ENCODE assay signal across 12 cellular contexts in the genomic region with DNA sequence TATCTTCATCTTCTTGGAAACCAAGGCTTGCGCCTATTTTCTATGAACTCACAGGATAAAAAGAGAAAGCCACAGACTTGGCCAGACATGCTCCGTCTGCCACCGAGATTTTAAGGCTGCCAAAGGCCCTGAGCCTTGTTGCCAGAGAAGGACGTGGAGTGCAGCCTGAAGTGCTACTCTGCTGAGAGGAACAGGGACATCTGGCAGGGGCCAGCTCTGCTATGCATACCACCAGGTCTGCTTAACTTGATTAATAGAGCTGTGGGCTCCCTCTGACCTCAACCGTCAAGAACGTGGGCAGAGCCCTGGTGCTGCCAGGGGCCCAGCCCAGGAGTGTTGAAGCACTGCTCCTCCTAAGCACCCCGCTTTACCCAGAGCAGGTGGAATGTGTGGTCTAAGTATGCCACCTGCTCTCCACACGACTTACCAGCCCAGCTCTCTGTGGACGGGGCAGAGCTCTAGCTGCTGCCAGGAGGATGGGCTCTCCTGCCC. TPM values are rescaled to one million over a fixed set of nuclear protein-coding genes. Genes with fewer than 3 reads are reported as not detected.
DNase-seq lines count a peak whose midpoint lies in the region; ATAC-seq and TF ChIP-seq lines count a peak whose summit lies in the region.
"Had no signal": no experiment of that assay in that cellular context is flagged by ENCODE, and none has a peak within 500 bp of the region (broad histone marks: within the 10 kb centered on the region; RNA-seq: fewer than 3 reads in every experiment).

No MANE protein-coding gene starts in this region.

- H3K9me3 ChIP-seq in adrenal gland (replicated peaks in 1 of 3) (no peaks in the 10 kb centered on the region), heart right ventricle (no peaks in the 10 kb centered on the region)
- H3K9me3 ChIP-seq: BLaER1 had no signal

- H3K27ac Mint-ChIP-seq in Calu3 (ENCODE audit: unreplicated experiment), result no peak overlapping the region
- H3K27ac Mint-ChIP-seq in activated naive CD4-positive, alpha-beta T cell treated with anti-CD3 and anti-CD28 coated beads, Interleukin-2, amount 10 ng/mL, durations not matched to agents 7 days and 5 days, result no peak overlapping the region

- DNase-seq in DMS 273 treated with DMSO at 0.1 percent for 48 hours (lab: John Stamatoyannopoulos, UW) (peak; percentile 83), adrenal gland (peak in 5 of 7 donors; percentile 67 to 83 (median 73)), heart right ventricle (peak; percentile 56 to 68), Calu3 (no peak), glomerular visceral epithelial cell (ENCODE audit: extremely low spot score) (no peak)
- DNase-seq in activated naive CD4-positive, alpha-beta T cell treated with anti-CD3 and anti-CD28 coated beads, Interleukin-2, amount 10 ng/mL, durations not matched to agents 7 days and 5 days, result no peak
- DNase-seq: MM.1S had no signal

- H3K4me3 ChIP-seq in adrenal gland (no peak overlapping the region), heart right ventricle (no peak overlapping the region), rectal smooth muscle tissue (ENCODE audit: low read length) (no peak overlapping the region)
- H3K4me3 ChIP-seq: BLaER1 had no signal

- no peak overlapping the region for H3K9ac ChIP-seq in rectal smooth muscle tissue (ENCODE audit: low read length)
- H3K9ac ChIP-seq: BLaER1 had no signal

- no peak overlapping the region for H3K4me3 Mint-ChIP-seq in Calu3 (ENCODE audit: low read depth, unreplicated experiment)
- H3K4me3 Mint-ChIP-seq in activated naive CD4-positive, alpha-beta T cell treated with anti-CD3 and anti-CD28 coated beads, Interleukin-2, amount 10 ng/mL, durations not matched to agents 7 days and 5 days, result no peak overlapping the region

- TF ChIP-seq CTCF in adrenal gland (IDR thresholded peaks at IDR 0.05) (no peak), heart right ventricle (IDR thresholded peaks at IDR 0.05) (no peak), Calu3 (IDR thresholded peaks at IDR 0.05; ENCODE audit: unreplicated experiment) (no peak)

- peak in 1 of 2 donors; percentile 24 for TF ChIP-seq POLR2A in adrenal gland (IDR thresholded peaks at IDR 0.05)

- H3K4me1 Mint-ChIP-seq in Calu3 (ENCODE audit: low read depth, unreplicated experiment), result no peaks in the 10 kb centered on the region
- no peaks in the 10 kb centered on the region for H3K4me1 Mint-ChIP-seq in activated naive CD4-positive, alpha-beta T cell treated with anti-CD3 and anti-CD28 coated beads, Interleukin-2, amount 10 ng/mL, durations not matched to agents 7 days and 5 days

- H3K27me3 ChIP-seq in adrenal gland (no peaks in the 10 kb centered on the region), heart right ventricle (no peaks in the 10 kb centered on the region), rectal smooth muscle tissue (ENCODE audit: control insufficient read depth, insufficient read depth, low read length) (no peaks in the 10 kb centered on the region)
- H3K27me3 ChIP-seq: BLaER1 had no signal

- CTCF ChIA-PET in Calu3 (lab: Charles Lee), result no interaction called here
- CTCF ChIA-PET in activated naive CD4-positive, alpha-beta T cell treated with anti-CD3 and anti-CD28 coated beads, Interleukin-2, amount 10 ng/mL, durations not matched to agents 7 days and 5 days (lab: Charles Lee), result no interaction called here

- 40 to 51% (median 47%) methylated on average over 8 to 9 of the region's 9 CpGs for WGBS in adrenal gland, 4 donors
- 43 to 61% methylated on average over 9 of the region's 9 CpGs for WGBS in heart right ventricle, 2 donors

- peaks cover 27% of the 10 kb centered on the region for H3K36me3 Mint-ChIP-seq in Calu3 (ENCODE audit: insufficient read depth, unreplicated experiment)
- peaks cover 22% of the 10 kb centered on the region for H3K36me3 Mint-ChIP-seq in activated naive CD4-positive, alpha-beta T cell treated with anti-CD3 and anti-CD28 coated beads, Interleukin-2, amount 10 ng/mL, durations not matched to agents 7 days and 5 days

- intact Hi-C loops in adrenal gland (cut with DNase I), result no loop called here
- intact Hi-C loops in heart right ventricle (cut with DNase I), result no loop called here
- intact Hi-C loops in Calu3 (cut with micrococcal nuclease; ENCODE audit: unreplicated experiment), result no loop called here

- ATAC-seq in heart right ventricle (peak; percentile 61 to 88 (median 80)), HG03159 (IDR thresholded peaks at IDR 0.05; ENCODE audit: unreplicated experiment) (no peak)

- BruUV-seq in Calu3 (replicated peaks; lab: Mats Ljungman, UMichigan), result no TSS peak

- H3K4me1 ChIP-seq in adrenal gland (replicated peaks in 1 of 2) (peaks cover 27 to 34% of the 10 kb centered on the region in 2 donors), heart right ventricle (peaks cover 33 to 79% (median 52%) of the 10 kb centered on the region in 9 donors), rectal smooth muscle tissue (ENCODE audit: control insufficient read depth, insufficient read depth, low read length) (peaks cover 4% of the 10 kb centered on the region)

- H3K27me3 Mint-ChIP-seq in Calu3 (ENCODE audit: unreplicated experiment), result no peaks in the 10 kb centered on the region
- no peaks in the 10 kb centered on the region for H3K27me3 Mint-ChIP-seq in activated naive CD4-positive, alpha-beta T cell treated with anti-CD3 and anti-CD28 coated beads, Interleukin-2, amount 10 ng/mL, durations not matched to agents 7 days and 5 days

- H3K36me3 ChIP-seq in adrenal gland (replicated peaks in 1 of 2), result peaks cover 0 to 49% of the 10 kb centered on the region in 2 donors
- peaks cover 0 to 62% (median 30%) of the 10 kb centered on the region in 9 donors for H3K36me3 ChIP-seq in heart right ventricle
- peaks cover 29% of the 10 kb centered on the region for H3K36me3 ChIP-seq in rectal smooth muscle tissue (ENCODE audit: control insufficient read depth, insufficient read depth, low read length)

- H3K9me3 Mint-ChIP-seq in Calu3 (ENCODE audit: low read depth, unreplicated experiment), result no peaks in the 10 kb centered on the region
- H3K9me3 Mint-ChIP-seq in activated naive CD4-positive, alpha-beta T cell treated with anti-CD3 and anti-CD28 coated beads, Interleukin-2, amount 10 ng/mL, durations not matched to agents 7 days and 5 days, result no peaks in the 10 kb centered on the region

- H3K27ac ChIP-seq in adrenal gland (peak overlapping the region; percentile 18 to 89 (median 75)), heart right ventricle (peak overlapping the region; percentile 72 to 97 (median 90)), rectal smooth muscle tissue (ENCODE audit: low read depth, low read length) (peak overlapping the region; percentile 49)
- H3K27ac ChIP-seq: HL-60 had no signal

RNA-seq across cellular contexts. Expression of a gene that starts 10.5 kb away (rescaled TPM):
- total RNA-seq in adrenal gland (1 to 10 TPM in 2 of 8 donors, under 1 TPM in 1, not detected in 5; 0.98 to 2.8 (median 1.7) TPM), heart right ventricle (under 1 TPM in 6 of 10 donors, not detected in 4; 0.17 to 0.92 (median 0.37) TPM), Calu3 (2022) (not detected in 2 replicates)
- polyA plus RNA-seq in adrenal gland (1 to 10 TPM in 1 of 3 donors, under 1 TPM in 2; 0.18 to 3.5 (median 0.67) TPM), heart right ventricle (1 to 10 TPM in 1 of 2 donors, under 1 TPM in 1; 0.20 to 1.5 TPM)
- total RNA-seq: mucosa of gallbladder had no signal

RNA-seq across cellular contexts. Expression of a gene that starts 16.7 kb away (rescaled TPM):
- total RNA-seq in adrenal gland (100 to 1,000 TPM in 2 of 8 donors, 10 to 100 TPM in 6; 71.1 to 132 (median 86.5) TPM), heart right ventricle (10 to 100 TPM; 35.0 to 47.9 (median 40.0) TPM), Calu3 (2022) (61.5 and 65.2 TPM in 2 replicates)
- polyA plus RNA-seq in adrenal gland (10 to 100 TPM; 58.2 to 87.1 (median 68.9) TPM), heart right ventricle (10 to 100 TPM; 35.4 to 94.3 TPM)

RNA-seq across cellular contexts. Expression of a gene that starts 51.7 kb away (rescaled TPM):
- total RNA-seq in adrenal gland (100 to 1,000 TPM in 4 of 8 donors, 10 to 100 TPM in 4; 31.7 to 294 (median 98.6) TPM), heart right ventricle (100 to 1,000 TPM; 139 to 336 (median 188) TPM), Calu3 (2022) (388 and 430 TPM in 2 replicates)
- polyA plus RNA-seq in adrenal gland (100 to 1,000 TPM in 1 of 3 donors, 10 to 100 TPM in 2; 22.7 to 146 (median 89.5) TPM), heart right ventricle (100 to 1,000 TPM; 268 to 332 TPM)

Comparison
In these comparisons a context has a peak if more than half of its experiments do, and no peak if none do; other contexts are left out.
1. DNase-seq: peak in DMS 273 treated with DMSO at 0.1 percent for 48 hours (single experiment), adrenal gland (5 of 7) and heart right ventricle (2 of 2); none in Calu3 (single experiment), activated naive CD4-positive, alpha-beta T cell treated with anti-CD3 and anti-CD28 coated beads, Interleukin-2, amount 10 ng/mL, durations not matched to agents 7 days and 5 days (single experiment) and glomerular visceral epithelial cell (single experiment).
2. Peak in every context shown above with its lines, with median percentiles within 50 percentile points of each other: H3K27ac ChIP-seq.